ENCODE assay signal across 1 cellular context in genomic region chr11:119100246-119100959, GRCh38.
A peak's percentile ranks its signal among the peaks of the same experiment; 100 is the strongest.
TF ChIP-seq lines count a peak whose summit lies in the region.

No MANE protein-coding gene starts in this region.

TF ChIP-seq in liver, 16 proteins besides CTCF, POLR2A, EP300 and RAD21 (continued from another document):
- no peak for TF ChIP-seq ZBTB33 (IDR thresholded peaks at IDR 0.05)
- no peak for TF ChIP-seq RXRA (IDR thresholded peaks at IDR 0.05)
- TF ChIP-seq MAX (IDR thresholded peaks at IDR 0.05): no peak
- TF ChIP-seq GABPA (IDR thresholded peaks at IDR 0.05 in 1 of 2, conservative IDR thresholded peaks at IDR 0.05 in 1 of 2): no peak
- peak; percentile 38 for TF ChIP-seq FOXA2 (IDR thresholded peaks at IDR 0.05)
